In the genomic region with DNA sequence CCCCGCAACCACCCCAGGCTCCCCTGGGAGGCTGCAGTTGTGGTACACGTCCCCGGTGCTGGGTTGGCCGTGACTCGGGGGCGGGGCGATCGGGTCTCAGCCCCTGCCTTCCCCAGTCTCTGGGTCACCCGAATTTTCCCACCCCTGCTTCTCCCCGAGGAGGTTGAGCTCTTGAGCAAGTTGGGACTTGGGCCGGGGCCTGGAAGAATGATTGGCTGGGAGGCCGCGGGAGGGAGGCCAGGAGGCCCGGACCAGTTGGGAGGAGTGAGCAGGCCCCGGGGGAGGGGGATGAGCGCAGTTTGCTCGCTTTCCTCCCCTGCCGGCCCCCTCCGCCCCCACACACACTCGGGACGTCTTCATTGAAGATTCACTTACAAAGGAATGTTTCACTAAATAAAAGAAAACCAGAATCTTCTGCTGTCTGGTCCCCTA, we compare ENCODE assay signal across 7 cellular contexts. TPM values are rescaled to one million over a fixed set of nuclear protein-coding genes. Genes with fewer than 3 reads are reported as not detected.
DNase-seq lines count a peak whose midpoint lies in the region; FAIRE-seq and TF ChIP-seq lines count a peak whose summit lies in the region.

No MANE protein-coding gene starts in this region.

- no peaks in the 10 kb centered on the region for H3K9me3 Mint-ChIP-seq in astrocyte (ENCODE audit: unreplicated experiment)
- no peaks in the 10 kb centered on the region for H3K9me3 Mint-ChIP-seq in osteocyte (ENCODE audit: unreplicated experiment)

- H3K9ac ChIP-seq in astrocyte (ENCODE audit: low read length): peak overlapping the region; percentile 63
- H3K9ac ChIP-seq in rectal smooth muscle tissue (ENCODE audit: low read length): peak overlapping the region; percentile 46

- H3K36me3 ChIP-seq in astrocyte (ENCODE audit: insufficient read depth, low read length) (no peaks in the 10 kb centered on the region), rectal smooth muscle tissue (ENCODE audit: control insufficient read depth, insufficient read depth, low read length) (peaks cover 2% of the 10 kb centered on the region)

- H3K4me3 Mint-ChIP-seq in astrocyte (ENCODE audit: unreplicated experiment) (no peak overlapping the region), osteocyte (ENCODE audit: unreplicated experiment) (no peak overlapping the region)

- peaks cover 4% of the 10 kb centered on the region for H3K79me2 ChIP-seq in astrocyte (ENCODE audit: insufficient read depth, low read length)

- H3K4me1 Mint-ChIP-seq in astrocyte (ENCODE audit: low read depth, unreplicated experiment) (peaks cover 2% of the 10 kb centered on the region), osteocyte (ENCODE audit: unreplicated experiment) (peaks cover 16% of the 10 kb centered on the region)

- peak overlapping the region; percentile 84 for H3K4me2 ChIP-seq in astrocyte (ENCODE audit: low read length)

- H3K27ac Mint-ChIP-seq in astrocyte (ENCODE audit: unreplicated experiment): no peak overlapping the region
- no peak overlapping the region for H3K27ac Mint-ChIP-seq in osteocyte (ENCODE audit: unreplicated experiment)

- no peaks in the 10 kb centered on the region for H3K27me3 ChIP-seq in astrocyte (ENCODE audit: insufficient read depth, low read length)
- no peaks in the 10 kb centered on the region for H3K27me3 ChIP-seq in rectal smooth muscle tissue (ENCODE audit: control insufficient read depth, insufficient read depth, low read length)

- H3K9me3 ChIP-seq in astrocyte (ENCODE audit: insufficient read depth, low read depth, low read length): no peaks in the 10 kb centered on the region

- DNase-seq in HFF-Myc (ENCODE audit: extremely low read depth, low read depth): no peak
- DNase-seq in astrocyte (ENCODE audit: low read depth): peak; percentile 52
- DNase-seq in hepatic stellate cell (ENCODE audit: low spot score): peak; percentile 83
- DNase-seq in NCI-H187 (lab: John Stamatoyannopoulos, UW): no peak
- DNase-seq in NCI-H510A (lab: John Stamatoyannopoulos, UW): no peak
- no peak for DNase-seq in osteocyte (ENCODE audit: extremely low spot score, unreplicated experiment)

- H2AFZ ChIP-seq in astrocyte (ENCODE audit: low read depth, low read length): peak overlapping the region; percentile 78

- H3K36me3 Mint-ChIP-seq in astrocyte (ENCODE audit: low read depth, unreplicated experiment) (no peaks in the 10 kb centered on the region), osteocyte (ENCODE audit: unreplicated experiment) (no peaks in the 10 kb centered on the region)

- no peak for TF ChIP-seq CTCF in HFF-Myc (IDR thresholded peaks at IDR 0.05; ENCODE audit: low read depth, low read length, missing control alignments)
- no peak for TF ChIP-seq CTCF in astrocyte (IDR thresholded peaks at IDR 0.05; ENCODE audit: insufficient read depth, low read depth, low read length)
- no peak for TF ChIP-seq CTCF in osteocyte (IDR thresholded peaks at IDR 0.05)

- H3K4me1 ChIP-seq in astrocyte (ENCODE audit: insufficient read depth, low read length) (peaks cover 13% of the 10 kb centered on the region), rectal smooth muscle tissue (ENCODE audit: control insufficient read depth, insufficient read depth, low read length) (peaks cover 13% of the 10 kb centered on the region)

- FAIRE-seq in astrocyte (lab: Jason Lieb, UNC): no peak

- H3K4me3 ChIP-seq in HFF-Myc (replicated peaks; ENCODE audit: low read depth, low read length) (peak overlapping the region; percentile 22; the same call in 1 of the 2 replicates), astrocyte (ENCODE audit: insufficient read depth, low read depth, low read length) (no peak overlapping the region), rectal smooth muscle tissue (ENCODE audit: low read length) (peak overlapping the region; percentile 60)

- no peaks in the 10 kb centered on the region for H3K27me3 Mint-ChIP-seq in astrocyte (ENCODE audit: low read depth, unreplicated experiment)
- H3K27me3 Mint-ChIP-seq in osteocyte (ENCODE audit: unreplicated experiment): no peaks in the 10 kb centered on the region

- H3K27ac ChIP-seq in astrocyte (ENCODE audit: low read depth, low read length) (no peak overlapping the region), rectal smooth muscle tissue (ENCODE audit: low read depth, low read length) (peak overlapping the region; percentile 93)

- peaks cover 4% of the 10 kb centered on the region for H4K20me1 ChIP-seq in astrocyte (ENCODE audit: insufficient read depth, low read length)

RNA-seq across cellular contexts. Expression of a gene that starts 4.5 kb away (rescaled TPM):
- 44.5 and 46.6 TPM in 2 replicates for total RNA-seq in astrocyte
- total RNA-seq in osteocyte: 42.0 and 44.5 TPM in 2 replicates

RNA-seq across cellular contexts. Expression of a gene that starts 8.3 kb away (rescaled TPM):
- total RNA-seq in astrocyte (3.9 and 4.7 TPM in 2 replicates), osteocyte (8.1 and 10.6 TPM in 2 replicates)

RNA-seq across cellular contexts. Expression of a gene that starts 11.5 kb away (rescaled TPM):
- total RNA-seq in astrocyte (76.5 and 92.0 TPM in 2 replicates), osteocyte (92.3 and 111 TPM in 2 replicates)

RNA-seq across cellular contexts. Expression of a gene that starts 17.9 kb away (rescaled TPM):
- total RNA-seq in astrocyte (8.4 and 9.0 TPM in 2 replicates), osteocyte (6.4 and 9.8 TPM in 2 replicates)

Comparison
In these comparisons a context has a peak if more than half of its experiments do, and no peak if none do; other contexts are left out.
1. DNase-seq: peak in astrocyte (single experiment) and hepatic stellate cell (single experiment); none in HFF-Myc (single experiment), NCI-H187 (0 of 2), NCI-H510A (single experiment) and osteocyte (single experiment).